In genomic region chr6:148463671-148464070, GRCh38 we compare ENCODE assay signal across 26 cellular contexts.
DNase-seq lines count a peak whose midpoint lies in the region; ATAC-seq and TF ChIP-seq lines count a peak whose summit lies in the region.
"Had no signal": no experiment of that assay in that cellular context is flagged by ENCODE, and none has a peak within 500 bp of the region (broad histone marks: within the 10 kb centered on the region; RNA-seq: fewer than 3 reads in every experiment).

No MANE protein-coding gene starts in this region.

- peaks cover 65% of the 10 kb centered on the region for H3K4me1 ChIP-seq in left ventricle myocardium inferior
- H3K4me1 ChIP-seq in right cardiac atrium (ENCODE audit: control insufficient read depth, insufficient read depth, low read length): peaks cover 16% of the 10 kb centered on the region
- H3K4me1 ChIP-seq: colonic mucosa, SJCRH30 had no signal

- TF ChIP-seq CTCF in left ventricle myocardium inferior (IDR thresholded peaks at IDR 0.05; ENCODE audit: borderline replicate concordance): no peak
- no peak for TF ChIP-seq CTCF in dorsolateral prefrontal cortex (IDR thresholded peaks at IDR 0.05 in 54 of 56, conservative IDR thresholded peaks at IDR 0.05 in 2 of 56; ENCODE audit: low read depth in 1 of 56, partially characterized antibody in 56 of 56)

- H3K36me3 ChIP-seq in left ventricle myocardium inferior: peaks cover 6% of the 10 kb centered on the region
- H3K36me3 ChIP-seq: colonic mucosa, right lobe of liver, SJCRH30 had no signal

- DNase-seq in left ventricle myocardium inferior (no peak), right cardiac atrium (no peak), dorsolateral prefrontal cortex (no peak), smooth muscle cell of the brain vasculature (ENCODE audit: low read depth, low spot score) (peak; percentile 63), activated gamma-delta T cell treated with Interleukin-2 at 50 U/mL for 16 hours (no peak), AG08395 (ENCODE audit: low spot score) (no peak)
- DNase-seq: activated CD4-positive, alpha-beta T cell treated with anti-CD3 and anti-CD28 coated beads for 4 hours; amygdala; CD4-positive, alpha-beta memory T cell; colonic mucosa; effector memory CD8-positive, alpha-beta T cell; erythroblast; glutamatergic neuron; NCI-H2081; NCI-H345; NCI-H774; right lobe of liver; SJCRH30; stimulated activated CD4-positive, alpha-beta T cell treated with anti-CD3 and anti-CD28 coated beads, Interleukin-12 subunit alpha, Interleukin-12 subunit beta, amount 100 ng/mL, for 4 hours; stimulated activated CD4-positive, alpha-beta T cell treated with anti-CD3 and anti-CD28 coated beads, Interleukin-4, amount 100 ng/mL, for 1 hour; SW 1271; T-helper 9 cell had no signal

- WGBS in right cardiac atrium: 71% methylated on average over 2 of the region's 2 CpGs

- no peak for ATAC-seq in right cardiac atrium
- ATAC-seq in GM21526 (IDR thresholded peaks at IDR 0.05; ENCODE audit: low FRiP score, unreplicated experiment): no peak
- ATAC-seq: activated naive CD4-positive, alpha-beta T cell treated with anti-CD3 and anti-CD28 coated beads, Interleukin-2, amount 50 U/mL, for 72 hours; effector memory CD8-positive, alpha-beta T cell; right lobe of liver had no signal

- H3K27me3 ChIP-seq in left ventricle myocardium inferior (ENCODE audit: low read depth) (no peaks in the 10 kb centered on the region), right cardiac atrium (ENCODE audit: control insufficient read depth, insufficient read depth) (no peaks in the 10 kb centered on the region), dorsolateral prefrontal cortex (no peaks in the 10 kb centered on the region)
- H3K27me3 ChIP-seq: colonic mucosa, right lobe of liver, SJCRH30 had no signal

- intact Hi-C loops in left ventricle myocardium inferior (cut with micrococcal nuclease): loop anchor here (2.0 to 10.0 kb wide), 2 partner anchors 119 to 287 kb away; partner anchors contain the start of gene SASH1
- intact Hi-C loops in right cardiac atrium (cut with DNase I): loop anchor here (2.0 to 10.0 kb wide), 7 partner anchors 119 to 959 kb away; partner anchors contain the start of genes SAMD5 (in 3 of the 4) and SASH1 (in 2 of the 4)
- intact Hi-C loops in dorsolateral prefrontal cortex (cut with DNase I): loop anchor here (2.0 to 10.0 kb wide), 4 partner anchors 121 to 289 kb away; partner anchors contain the start of gene SASH1 (in 1 of the 2)

- H3K9me3 ChIP-seq in left ventricle myocardium inferior (replicated peaks) (no peaks in the 10 kb centered on the region), right cardiac atrium (ENCODE audit: control insufficient read depth, low read length) (no peaks in the 10 kb centered on the region)
- H3K9me3 ChIP-seq: colonic mucosa, right lobe of liver, SJCRH30 had no signal

- H3K4me3 ChIP-seq in left ventricle myocardium inferior (no peak overlapping the region), right cardiac atrium (ENCODE audit: low read length) (no peak overlapping the region), dorsolateral prefrontal cortex (no peak overlapping the region)
- H3K4me3 ChIP-seq: colonic mucosa, K562, right lobe of liver, SJCRH30 had no signal

- H3K27ac ChIP-seq in left ventricle myocardium inferior (replicated peaks) (peak overlapping the region; percentile 53), right cardiac atrium (ENCODE audit: low read length) (no peak overlapping the region), dorsolateral prefrontal cortex (peak overlapping the region in 55 of 59 donors; percentile 31 to 94 (median 84))
- H3K27ac ChIP-seq: colonic mucosa, right lobe of liver, SJCRH30, VCaP had no signal
